In genomic region chr10:87562750-87563149, GRCh38 we compare ENCODE assay signal across 37 cellular contexts.
"Had no signal": no experiment of that assay in that cellular context is flagged by ENCODE, and none has a peak within 500 bp of the region (broad histone marks: within the 10 kb centered on the region; RNA-seq: fewer than 3 reads in every experiment).

No MANE protein-coding gene starts in this region.

- H3K27ac Mint-ChIP-seq: activated CD4-positive, alpha-beta memory T cell treated with anti-CD3 and anti-CD28 coated beads, Interleukin-2, amount 10 ng/mL, durations not matched to agents 7 days and 5 days; activated CD4-positive, alpha-beta T cell treated with anti-CD3 and anti-CD28 coated beads for 36 hours; activated CD4-positive, alpha-beta T cell treated with anti-CD3 and anti-CD28 coated beads, Interleukin-2, amount 10 ng/mL, durations not matched to agents 7 days and 5 days; activated CD8-positive, alpha-beta memory T cell treated with anti-CD3 and anti-CD28 coated beads, Interleukin-2, amount 10 ng/mL, durations not matched to agents 7 days and 5 days; activated CD8-positive, alpha-beta T cell treated with anti-CD3 and anti-CD28 coated beads, Interleukin-2, amount 10 ng/mL, durations not matched to agents 7 days and 5 days; activated naive CD4-positive, alpha-beta T cell treated with anti-CD3 and anti-CD28 coated beads for 36 hours; activated naive CD4-positive, alpha-beta T cell treated with anti-CD3 and anti-CD28 coated beads, Interleukin-2, amount 50 U/mL, for 72 hours; activated naive CD8-positive, alpha-beta T cell treated with anti-CD3 and anti-CD28 coated beads for 36 hours; activated T-cell treated with anti-CD3 and anti-CD28 coated beads, Interleukin-2, amount 50 U/mL, for 24 hours; activated T-helper 2 cell treated with anti-CD3 and anti-CD28 coated beads, Interferon-gamma antibody, Interleukin-2, Interleukin-4, amounts not matched to agents 10 μg/mL and 5 μg/mL and 100 μg/mL, durations not matched to agents 14 hours and 24 hours and 36 hours; T-helper 1 cell treated with Interleukin-12 subunit alpha and Interleukin-12 subunit beta and Interleukin-4 antibody, amounts not matched to agents 30 μg/mL and 1 μg/mL, for 36 hours; T-helper 2 cell treated with Interferon-gamma antibody and Interleukin-4, amounts not matched to agents 5 μg/mL and 100 μg/mL, for 36 hours; WTC11 had no signal

- H3K27ac ChIP-seq: adrenal gland, body of pancreas, brain microvascular endothelial cell, breast epithelium, WERI-Rb-1 had no signal

- H3K27me3 ChIP-seq: adrenal gland, body of pancreas, brain microvascular endothelial cell, breast epithelium had no signal

- H3K36me3 ChIP-seq: adrenal gland, brain microvascular endothelial cell, breast epithelium, WERI-Rb-1 had no signal

- DNase-seq: activated CD4-positive, alpha-beta memory T cell treated with anti-CD3 and anti-CD28 coated beads, Interleukin-2, amount 10 ng/mL, durations not matched to agents 7 days and 5 days; activated CD4-positive, alpha-beta T cell treated with anti-CD3 and anti-CD28 coated beads for 1 hour; activated CD4-positive, alpha-beta T cell treated with anti-CD3 and anti-CD28 coated beads for 36 hours; activated CD4-positive, alpha-beta T cell treated with anti-CD3 and anti-CD28 coated beads for 48 hours; activated CD4-positive, alpha-beta T cell treated with anti-CD3 and anti-CD28 coated beads, Interleukin-2, amount 10 ng/mL, durations not matched to agents 7 days and 5 days; activated CD4-positive, alpha-beta T cell treated with anti-CD3 and anti-CD28 coated beads, Interleukin-2, amount 50 U/mL, for 48 hours; activated CD4-positive, CD25-positive, alpha-beta regulatory T cell; activated CD8-positive, alpha-beta memory T cell treated with anti-CD3 and anti-CD28 coated beads for 24 hours; activated CD8-positive, alpha-beta memory T cell treated with anti-CD3 and anti-CD28 coated beads, Interleukin-2, amount 10 ng/mL, durations not matched to agents 7 days and 5 days; activated CD8-positive, alpha-beta memory T cell treated with anti-CD3 and anti-CD28 coated beads, Interleukin-2, amount 50 U/mL, for 48 hours; activated CD8-positive, alpha-beta T cell treated with anti-CD3 and anti-CD28 coated beads, Interleukin-2, amount 10 ng/mL, durations not matched to agents 7 days and 5 days; activated effector memory CD4-positive, alpha-beta T cell treated with Interleukin-2 at 50 U/mL for 16 hours; activated gamma-delta T cell treated with Interleukin-2 at 50 U/mL for 16 hours; activated naive CD4-positive, alpha-beta T cell; activated naive CD4-positive, alpha-beta T cell treated with anti-CD3 and anti-CD28 coated beads for 36 hours; activated naive CD4-positive, alpha-beta T cell treated with anti-CD3 and anti-CD28 coated beads, Interleukin-2, amount 50 U/mL, for 16 hours; activated naive CD8-positive, alpha-beta T cell treated with anti-CD3 and anti-CD28 coated beads for 36 hours; activated T-cell treated with anti-CD3 and anti-CD28 coated beads, Interleukin-2, amount 50 U/mL, for 24 hours; activated T-cell treated with anti-CD3 and anti-CD28 coated beads, Interleukin-2, amount 50 U/mL, for 48 hours; adrenal gland; amniotic stem cell; aorta; body of pancreas; brain microvascular endothelial cell; central memory CD4-positive, alpha-beta T cell; T-helper 1 cell; T-helper 2 cell; T-helper 9 cell; WERI-Rb-1 had no signal

- ATAC-seq: activated CD4-positive, alpha-beta T cell treated with anti-CD3 and anti-CD28 coated beads for 36 hours; activated CD4-positive, CD25-positive, alpha-beta regulatory T cell treated with anti-CD3 and anti-CD28 coated beads, Interleukin-2, amount 50 U/mL, for 24 hours; activated CD8-positive, alpha-beta memory T cell treated with anti-CD3 and anti-CD28 coated beads, Interleukin-2, amount 10 ng/mL, durations not matched to agents 7 days and 5 days; activated CD8-positive, alpha-beta T cell treated with anti-CD3 and anti-CD28 coated beads, Interleukin-2, amount 10 ng/mL, durations not matched to agents 7 days and 5 days; activated naive CD4-positive, alpha-beta T cell treated with anti-CD3 and anti-CD28 coated beads, Interleukin-2, amount 50 U/mL, for 72 hours; body of pancreas; WTC11 had no signal

- H3K4me1 Mint-ChIP-seq: activated CD4-positive, alpha-beta memory T cell treated with anti-CD3 and anti-CD28 coated beads, Interleukin-2, amount 10 ng/mL, durations not matched to agents 7 days and 5 days; activated CD4-positive, alpha-beta T cell treated with anti-CD3 and anti-CD28 coated beads for 36 hours; activated CD4-positive, alpha-beta T cell treated with anti-CD3 and anti-CD28 coated beads, Interleukin-2, amount 10 ng/mL, durations not matched to agents 7 days and 5 days; activated CD8-positive, alpha-beta memory T cell treated with anti-CD3 and anti-CD28 coated beads, Interleukin-2, amount 10 ng/mL, durations not matched to agents 7 days and 5 days; activated naive CD8-positive, alpha-beta T cell treated with anti-CD3 and anti-CD28 coated beads for 36 hours had no signal

- H3K4me1 ChIP-seq: adrenal gland, body of pancreas, breast epithelium had no signal

- H3K9me3 ChIP-seq: adrenal gland, body of pancreas had no signal

- H3K4me3 ChIP-seq: adrenal gland, body of pancreas, breast epithelium had no signal

- H3K4me3 Mint-ChIP-seq: activated CD4-positive, alpha-beta memory T cell treated with anti-CD3 and anti-CD28 coated beads, Interleukin-2, amount 10 ng/mL, durations not matched to agents 7 days and 5 days; activated CD4-positive, alpha-beta T cell treated with anti-CD3 and anti-CD28 coated beads for 36 hours; activated CD4-positive, alpha-beta T cell treated with anti-CD3 and anti-CD28 coated beads, Interleukin-2, amount 10 ng/mL, durations not matched to agents 7 days and 5 days; activated CD8-positive, alpha-beta memory T cell treated with anti-CD3 and anti-CD28 coated beads, Interleukin-2, amount 10 ng/mL, durations not matched to agents 7 days and 5 days; activated CD8-positive, alpha-beta T cell treated with anti-CD3 and anti-CD28 coated beads, Interleukin-2, amount 10 ng/mL, durations not matched to agents 7 days and 5 days; activated naive CD4-positive, alpha-beta T cell treated with anti-CD3 and anti-CD28 coated beads for 36 hours; activated naive CD8-positive, alpha-beta T cell treated with anti-CD3 and anti-CD28 coated beads for 36 hours; activated T-cell treated with anti-CD3 and anti-CD28 coated beads, Interleukin-2, amount 50 U/mL, for 24 hours; T-helper 1 cell treated with Interleukin-12 subunit alpha and Interleukin-12 subunit beta and Interleukin-4 antibody, amounts not matched to agents 30 μg/mL and 1 μg/mL, for 36 hours; T-helper 2 cell treated with Interferon-gamma antibody and Interleukin-4, amounts not matched to agents 5 μg/mL and 100 μg/mL, for 36 hours; WTC11 had no signal

- FAIRE-seq: astrocyte had no signal
